In genomic region chr3:197522183-197522715, GRCh38 we compare ENCODE assay signal across 16 cellular contexts. TPM values are rescaled to one million over a fixed set of nuclear protein-coding genes. Genes with fewer than 3 reads are reported as not detected.
DNase-seq lines count a peak whose midpoint lies in the region; ATAC-seq and TF ChIP-seq lines count a peak whose summit lies in the region.
"Had no signal": no experiment of that assay in that cellular context is flagged by ENCODE, and none has a peak within 500 bp of the region (broad histone marks: within the 10 kb centered on the region; RNA-seq: fewer than 3 reads in every experiment).

No MANE protein-coding gene starts in this region.

- H3K4me3 ChIP-seq in right cardiac atrium (ENCODE audit: low read length), result no peak overlapping the region
- no peak overlapping the region for H3K4me3 ChIP-seq in mucosa of descending colon
- no peak overlapping the region for H3K4me3 ChIP-seq in aorta (ENCODE audit: low read length in 2 of 2)
- H3K4me3 ChIP-seq: skin epidermis had no signal

- TF ChIP-seq CTCF in mucosa of descending colon (IDR thresholded peaks at IDR 0.05), result no peak

- peak in 2 of 3 donors; percentile 19 to 55 for DNase-seq in right cardiac atrium
- no peak for DNase-seq in cardiac septum (ENCODE audit: low spot score)
- DNase-seq in central memory CD8-positive, alpha-beta T cell (ENCODE audit: low spot score in 2 of 2), result no peak
- DNase-seq in mucosa of descending colon, result peak; percentile 90 to 95 (median 92)
- peak in 1 of 2 donors; percentile 77 for DNase-seq in aorta
- no peak for DNase-seq in cortex of kidney (lab: John Stamatoyannopoulos, UW)
- no peak for DNase-seq in GF-D8 (lab: John Stamatoyannopoulos, UW)
- DNase-seq: activated B cell treated with CpG ODN at 0.5 μM for 24 hours; activated CD8-positive, alpha-beta memory T cell treated with anti-CD3 and anti-CD28 coated beads, Interleukin-2, amount 50 U/mL, for 4 hours; HCEC 1CT; NCI-H1436 treated with DMSO at 0.1 percent for 48 hours; NCI-H526 treated with DMSO at 0.1 percent for 48 hours; stimulated activated naive CD8-positive, alpha-beta T cell treated with anti-CD3 and anti-CD28 coated beads, Interleukin-15, Interleukin-2, amounts not matched to agents 100 U/mL and 50 U/mL, for 24 hours had no signal

- H3K27ac ChIP-seq in right cardiac atrium (ENCODE audit: low read length) (no peak overlapping the region), aorta (ENCODE audit: low read depth in 1 of 2, low read length in 2 of 2) (no peak overlapping the region)

- peaks cover 5% of the 10 kb centered on the region for H3K9me3 Mint-ChIP-seq in central memory CD8-positive, alpha-beta T cell

- peak overlapping the region; percentile 5 for H3K27ac Mint-ChIP-seq in central memory CD8-positive, alpha-beta T cell (ENCODE audit: low read depth)

- no peaks in the 10 kb centered on the region for H3K36me3 ChIP-seq in mucosa of descending colon (ENCODE audit: low read depth)
- H3K36me3 ChIP-seq in aorta (ENCODE audit: control insufficient read depth in 1 of 2, insufficient read depth in 2 of 2, low read length in 1 of 2), result no peaks in the 10 kb centered on the region

- H3K27me3 ChIP-seq in right cardiac atrium (ENCODE audit: control insufficient read depth, insufficient read depth) (no peaks in the 10 kb centered on the region), aorta (ENCODE audit: control insufficient read depth in 1 of 2, insufficient read depth in 2 of 2, low read length in 1 of 2) (no peaks in the 10 kb centered on the region)

- H3K4me1 Mint-ChIP-seq in central memory CD8-positive, alpha-beta T cell, result peaks cover 6% of the 10 kb centered on the region

- intact Hi-C loops in right cardiac atrium (cut with DNase I), result no loop called here
- intact Hi-C loops in cardiac septum (cut with DNase I), result no loop called here
- intact Hi-C loops in mucosa of descending colon (cut with DNase I, micrococcal nuclease), result no loop called here
- intact Hi-C loops in aorta (cut with DNase I), result no loop called here

- H3K36me3 Mint-ChIP-seq in central memory CD8-positive, alpha-beta T cell (ENCODE audit: insufficient read depth), result peaks cover 8% of the 10 kb centered on the region

- H3K27me3 Mint-ChIP-seq in central memory CD8-positive, alpha-beta T cell, result no peaks in the 10 kb centered on the region
- H3K27me3 Mint-ChIP-seq: activated B cell treated with CpG ODN at 0.5 μM for 24 hours had no signal

- ATAC-seq in right cardiac atrium (no peak), mucosa of descending colon (peak; percentile 69), aorta (ENCODE audit: low FRiP score) (peak; percentile 16), HG02623 (IDR thresholded peaks at IDR 0.05; ENCODE audit: unreplicated experiment) (no peak)
- no peak for ATAC-seq in central memory CD8-positive, alpha-beta T cell (replicated peaks; ENCODE audit: extremely low read depth, poor library complexity, severe bottlenecking)
- ATAC-seq: Panc1; stimulated activated naive CD8-positive, alpha-beta T cell treated with anti-CD3 and anti-CD28 coated beads, Interleukin-15, Interleukin-2, amounts not matched to agents 100 U/mL and 50 U/mL, for 24 hours had no signal

- H3K4me1 ChIP-seq in right cardiac atrium (ENCODE audit: control insufficient read depth, insufficient read depth, low read length), result no peaks in the 10 kb centered on the region
- peaks cover 26% of the 10 kb centered on the region for H3K4me1 ChIP-seq in mucosa of descending colon (ENCODE audit: low read depth)
- H3K4me1 ChIP-seq in aorta (ENCODE audit: control insufficient read depth in 1 of 2, insufficient read depth in 2 of 2, low read length in 2 of 2), result no peaks in the 10 kb centered on the region

- H3K9me3 ChIP-seq in right cardiac atrium (ENCODE audit: control insufficient read depth, low read length) (no peaks in the 10 kb centered on the region), mucosa of descending colon (no peaks in the 10 kb centered on the region), aorta (ENCODE audit: control insufficient read depth, low read length) (no peaks in the 10 kb centered on the region)

- WGBS in right cardiac atrium, result 75% methylated on average over 13 of the region's 13 CpGs
- 92 to 95% methylated on average over 13 of the region's 13 CpGs for WGBS in aorta, 2 donors

- H3K4me3 Mint-ChIP-seq in central memory CD8-positive, alpha-beta T cell, result no peak overlapping the region
- H3K4me3 Mint-ChIP-seq: activated B cell treated with CpG ODN at 0.5 μM for 24 hours had no signal

RNA-seq across cellular contexts. Expression of gene BDH1, which starts 33.5 kb away (rescaled TPM):
- total RNA-seq in right cardiac atrium (10 to 100 TPM; 13.2 to 30.5 (median 25.9) TPM), cardiac septum (61.4 TPM), mucosa of descending colon (100 to 1,000 TPM in 2 of 3 donors, 10 to 100 TPM in 1; 79.3 to 246 (median 160) TPM), aorta (1 to 10 TPM; 3.5 to 5.6 TPM)
- polyA plus RNA-seq in right cardiac atrium (19.8 TPM), aorta (10 to 100 TPM in 1 of 2 donors, 1 to 10 TPM in 1; 7.6 to 17.8 TPM)

Comparison
In these comparisons a context has a peak if more than half of its experiments do, and no peak if none do; other contexts are left out.
1. DNase-seq: peak in right cardiac atrium (2 of 3) and mucosa of descending colon (3 of 3); none in cardiac septum (single experiment), central memory CD8-positive, alpha-beta T cell (0 of 2), cortex of kidney (single experiment) and GF-D8 (single experiment).
2. ATAC-seq: peak in mucosa of descending colon (single experiment) and aorta (single experiment); none in right cardiac atrium (0 of 2), central memory CD8-positive, alpha-beta T cell (single experiment) and HG02623 (single experiment).